In genomic region chr3:94069242-94069813, GRCh38 we compare ENCODE assay signal across 1 cellular context.
TF ChIP-seq lines count a peak whose summit lies in the region.

No MANE protein-coding gene starts in this region.

TF ChIP-seq in K562, 482 proteins besides CTCF, POLR2A, EP300 and RAD21:
- no peak for TF ChIP-seq FOXM1 (IDR thresholded peaks at IDR 0.05; ENCODE audit: low read depth)
- TF ChIP-seq FOXM1 (CRISPR knock-in tag; IDR thresholded peaks at IDR 0.05; ENCODE audit: low read depth): no peak
- TF ChIP-seq ATF2 (CRISPR knock-in tag; IDR thresholded peaks at IDR 0.05): no peak
- 0 out of 2 replicates have a peak, but pooled peaks have one; percentile 7 for TF ChIP-seq DEAF1 (CRISPR knock-in tag; IDR thresholded peaks at IDR 0.05)
- TF ChIP-seq ARID3A (IDR thresholded peaks at IDR 0.05; ENCODE audit: borderline replicate concordance, low read depth, low read length): 0 out of 2 replicates have a peak, but pooled peaks have one; percentile 57
- no peak for TF ChIP-seq ZNF282 (CRISPR knock-in tag; IDR thresholded peaks at IDR 0.05)
